1 cellular context compared by ENCODE assay signal in the genomic region with DNA sequence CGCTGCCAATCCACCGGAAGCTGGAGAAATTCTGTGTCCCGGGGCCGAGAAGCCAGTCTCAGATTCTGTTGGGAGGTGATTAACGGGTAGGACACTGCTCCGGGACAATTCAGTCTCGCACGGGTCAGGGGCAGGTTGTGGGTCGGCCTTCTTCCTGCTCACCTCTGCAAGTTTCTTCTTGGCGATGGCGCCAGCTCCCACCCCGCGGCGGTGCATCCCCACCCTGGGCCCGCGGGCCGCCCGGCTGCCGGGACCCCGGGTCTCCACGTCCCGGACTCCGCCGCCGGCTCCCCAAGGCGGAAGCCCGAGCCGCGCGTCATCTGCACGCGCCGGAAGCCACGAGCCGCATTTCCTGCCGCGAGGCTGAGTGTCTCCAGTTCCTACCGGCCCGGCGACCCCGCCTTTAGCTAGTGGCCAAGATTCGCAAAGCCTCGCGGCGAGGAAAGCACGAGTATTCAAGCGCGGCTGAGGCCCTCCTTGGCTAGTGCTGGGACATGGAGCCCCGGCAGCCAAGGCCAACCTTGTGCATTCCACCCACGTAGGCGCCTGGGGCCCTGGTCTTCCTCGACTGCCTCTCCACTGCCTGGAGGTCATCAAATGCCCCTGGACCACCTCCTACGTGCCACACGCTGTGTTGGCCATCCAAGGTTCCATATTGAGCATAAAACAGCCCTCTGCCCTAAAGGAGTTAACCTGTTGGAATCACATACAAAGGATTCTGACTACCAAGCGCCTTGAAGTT.
TF ChIP-seq lines count a peak whose summit lies in the region.

A gene with protein sequence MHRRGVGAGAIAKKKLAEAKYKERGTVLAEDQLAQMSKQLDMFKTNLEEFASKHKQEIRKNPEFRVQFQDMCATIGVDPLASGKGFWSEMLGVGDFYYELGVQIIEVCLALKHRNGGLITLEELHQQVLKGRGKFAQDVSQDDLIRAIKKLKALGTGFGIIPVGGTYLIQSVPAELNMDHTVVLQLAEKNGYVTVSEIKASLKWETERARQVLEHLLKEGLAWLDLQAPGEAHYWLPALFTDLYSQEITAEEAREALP (minus strand): TSS at position 324 of the 742 bp plus-strand sequence. CDS start 108 bp downstream, at position 216.

TF ChIP-seq in K562, 482 proteins besides CTCF, POLR2A, EP300 and RAD21 (continued from another document):
- TF ChIP-seq CBX3 (IDR thresholded peaks at IDR 0.05; ENCODE audit: borderline replicate concordance in 1 of 2, low read length in 2 of 2) (peak in 1 of 2 experiments; percentile 92; a peak in 2 of 3 replicates), ZNF24 (IDR thresholded peaks at IDR 0.05) (0 out of 2 replicates have a peak, but pooled peaks have one; percentile 43), ZBTB17 (CRISPR knock-in tag; IDR thresholded peaks at IDR 0.05) (0 out of 2 replicates have a peak, but pooled peaks have one; percentile 55), ZNF133 (CRISPR knock-in tag; IDR thresholded peaks at IDR 0.05) (no peak), TEAD4 (IDR thresholded peaks at IDR 0.05; ENCODE audit: low read length) (no peak), TEAD4 (CRISPR knock-in tag; IDR thresholded peaks at IDR 0.05; ENCODE audit: borderline replicate concordance) (peak; percentile 70; the same call in 1 of the 2 replicates), DIDO1 (tag; IDR thresholded peaks at IDR 0.05; ENCODE audit: low read depth) (0 out of 2 replicates have a peak, but pooled peaks have one; percentile 60), POLR2AphosphoS5 (IDR thresholded peaks at IDR 0.05; ENCODE audit: control insufficient read depth, insufficient read depth, low read depth, low read length) (peak; percentile 72; the same call in 1 of the 2 replicates), TCF7 (IDR thresholded peaks at IDR 0.05; ENCODE audit: borderline replicate concordance) (peak; percentile 72), CREB1 (IDR thresholded peaks at IDR 0.05) (peak; percentile 97), CREB1 (CRISPR knock-in tag; IDR thresholded peaks at IDR 0.05) (peak; percentile 99)
- TF ChIP-seq, protein P1, sequence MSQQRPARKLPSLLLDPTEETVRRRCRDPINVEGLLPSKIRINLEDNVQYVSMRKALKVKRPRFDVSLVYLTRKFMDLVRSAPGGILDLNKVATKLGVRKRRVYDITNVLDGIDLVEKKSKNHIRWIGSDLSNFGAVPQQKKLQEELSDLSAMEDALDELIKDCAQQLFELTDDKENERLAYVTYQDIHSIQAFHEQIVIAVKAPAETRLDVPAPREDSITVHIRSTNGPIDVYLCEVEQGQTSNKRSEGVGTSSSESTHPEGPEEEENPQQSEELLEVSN (IDR thresholded peaks at IDR 0.05; ENCODE audit: borderline replicate concordance in 1 of 2, extremely low read depth in 1 of 2, insufficient read depth in 1 of 2, insufficient read length in 1 of 2, low read depth in 1 of 2, low read length in 1 of 2, poor library complexity in 1 of 2, severe bottlenecking in 1 of 2): peak; percentile 96 to 98
TF ChIP-seq in K562: peak in this region for 147.
